ENCODE assay signal across 11 cellular contexts in the genomic region with DNA sequence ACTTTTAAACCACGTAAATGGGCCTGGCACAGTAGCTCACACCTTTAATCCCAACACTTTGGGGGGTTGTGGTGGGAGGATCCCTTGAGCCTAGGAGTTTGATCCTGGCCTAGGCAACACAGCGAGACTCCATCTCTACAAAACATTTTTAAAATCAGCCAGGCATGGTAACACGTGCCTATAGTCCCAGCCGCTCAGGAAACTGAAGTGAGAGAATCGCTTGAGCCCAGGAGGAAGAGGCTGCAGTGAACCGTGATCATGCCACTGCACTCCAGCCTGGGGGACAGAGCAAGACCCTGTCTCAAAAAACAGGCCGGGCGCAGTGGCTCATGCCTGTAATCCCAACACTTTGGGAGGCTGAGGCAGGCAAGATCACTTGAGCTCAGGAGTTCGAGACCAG. TPM values are rescaled to one million over a fixed set of nuclear protein-coding genes. Genes with fewer than 3 reads are reported as not detected.
DNase-seq lines count a peak whose midpoint lies in the region; ATAC-seq lines count a peak whose summit lies in the region.
"Had no signal": no experiment of that assay in that cellular context is flagged by ENCODE, and none has a peak within 500 bp of the region (broad histone marks: within the 10 kb centered on the region; RNA-seq: fewer than 3 reads in every experiment).

No MANE protein-coding gene starts in this region.

- H3K9me3 Mint-ChIP-seq in activated naive CD8-positive, alpha-beta T cell (ENCODE audit: low read depth), result peaks cover 5% of the 10 kb centered on the region
- peaks cover 7% of the 10 kb centered on the region for H3K9me3 Mint-ChIP-seq in activated naive CD8-positive, alpha-beta T cell treated with anti-CD3 and anti-CD28 coated beads, Interleukin-2, amount 50 U/mL, for 24 hours

- H3K36me3 Mint-ChIP-seq in activated naive CD8-positive, alpha-beta T cell, result peaks cover 5% of the 10 kb centered on the region
- H3K36me3 Mint-ChIP-seq in activated naive CD8-positive, alpha-beta T cell treated with anti-CD3 and anti-CD28 coated beads, Interleukin-2, amount 50 U/mL, for 24 hours (ENCODE audit: low read depth), result peaks cover 13% of the 10 kb centered on the region

- ATAC-seq in activated naive CD8-positive, alpha-beta T cell treated with anti-CD3 and anti-CD28 coated beads, Interleukin-2, amount 50 U/mL, for 24 hours, result no peak
- ATAC-seq in HG02642 (IDR thresholded peaks at IDR 0.05; ENCODE audit: poor library complexity, unreplicated experiment) (peak; percentile 85), HG03558 (IDR thresholded peaks at IDR 0.05; ENCODE audit: extremely low read depth, unreplicated experiment) (peak; percentile 48)
- ATAC-seq: PC-3 had no signal

- H3K4me3 Mint-ChIP-seq in activated naive CD8-positive, alpha-beta T cell, result peak overlapping the region; percentile 13
- H3K4me3 Mint-ChIP-seq in activated naive CD8-positive, alpha-beta T cell treated with anti-CD3 and anti-CD28 coated beads, Interleukin-2, amount 50 U/mL, for 24 hours, result no peak overlapping the region

- peak overlapping the region; percentile 9 for H3K27ac Mint-ChIP-seq in activated naive CD8-positive, alpha-beta T cell
- H3K27ac Mint-ChIP-seq in activated naive CD8-positive, alpha-beta T cell treated with anti-CD3 and anti-CD28 coated beads, Interleukin-2, amount 50 U/mL, for 24 hours, result no peak overlapping the region

- no peak for DNase-seq in activated naive CD8-positive, alpha-beta T cell treated with anti-CD3 and anti-CD28 coated beads, Interleukin-2, amount 50 U/mL, for 24 hours
- no peak for DNase-seq in activated CD4-positive, alpha-beta T cell treated with anti-CD3 and anti-CD28 coated beads for 1 hour
- no peak for DNase-seq in mucosa of gallbladder (ENCODE audit: low spot score)
- DNase-seq in NCI-H1105 treated with DMSO at 0.1 percent for 48 hours (lab: John Stamatoyannopoulos, UW), result no peak
- no peak for DNase-seq in HuH-7 (ENCODE audit: low spot score)
- DNase-seq: NCI-H1417, PC-3, upper lobe of left lung had no signal

- peaks cover 77% of the 10 kb centered on the region for H3K4me1 Mint-ChIP-seq in activated naive CD8-positive, alpha-beta T cell (ENCODE audit: low read depth)
- peaks cover 72% of the 10 kb centered on the region for H3K4me1 Mint-ChIP-seq in activated naive CD8-positive, alpha-beta T cell treated with anti-CD3 and anti-CD28 coated beads, Interleukin-2, amount 50 U/mL, for 24 hours

- H3K27me3 Mint-ChIP-seq in activated naive CD8-positive, alpha-beta T cell, result no peaks in the 10 kb centered on the region
- no peaks in the 10 kb centered on the region for H3K27me3 Mint-ChIP-seq in activated naive CD8-positive, alpha-beta T cell treated with anti-CD3 and anti-CD28 coated beads, Interleukin-2, amount 50 U/mL, for 24 hours

RNA-seq across cellular contexts. Expression of a gene that starts 12.2 kb away (rescaled TPM):
- total RNA-seq in mucosa of gallbladder, result 50.2 TPM
